Comparison of ENCODE assay signal across 15 cellular contexts in genomic region chr11:125402436-125402835, GRCh38.
DNase-seq lines count a peak whose midpoint lies in the region; ATAC-seq and TF ChIP-seq lines count a peak whose summit lies in the region.
"Had no signal": no experiment of that assay in that cellular context is flagged by ENCODE, and none has a peak within 500 bp of the region (broad histone marks: within the 10 kb centered on the region; RNA-seq: fewer than 3 reads in every experiment).

No MANE protein-coding gene starts in this region.

- no peak for TF ChIP-seq CTCF in foreskin fibroblast (IDR thresholded peaks at IDR 0.05; ENCODE audit: low read depth, low read length)

- H3K36me3 ChIP-seq in skeletal muscle tissue (ENCODE audit: control insufficient read depth in 3 of 3, insufficient read depth in 3 of 3, low read length in 3 of 3) = peaks cover 8 to 11% (median 9%) of the 10 kb centered on the region in 3 donors

- no peaks in the 10 kb centered on the region for H3K9me3 ChIP-seq in skeletal muscle tissue (ENCODE audit: control insufficient read depth in 3 of 3, low read length in 3 of 3)

- no peak for ATAC-seq in GM21529 (IDR thresholded peaks at IDR 0.05; ENCODE audit: unreplicated experiment)
- ATAC-seq: effector memory CD8-positive, alpha-beta T cell; HCT116 had no signal

- H3K27me3 ChIP-seq in skeletal muscle tissue (ENCODE audit: control insufficient read depth in 3 of 3, insufficient read depth in 3 of 3, low read length in 3 of 3) = no peaks in the 10 kb centered on the region

- DNase-seq in GM04504 (ENCODE audit: low read depth) (peak; percentile 56), amniotic epithelial cell (ENCODE audit: low read depth) (peak; percentile 75), foreskin fibroblast (peak; percentile 29 to 42), LoVo (ENCODE audit: low spot score) (no peak)
- DNase-seq in stimulated activated CD4-positive, alpha-beta T cell treated with anti-CD3 and anti-CD28 coated beads, Interleukin-2, amount 100 ng/mL, for 24 hours = no peak
- DNase-seq: activated naive CD8-positive, alpha-beta T cell treated with anti-CD3 and anti-CD28 coated beads, Interleukin-2, amount 10 ng/mL, durations not matched to agents 7 days and 5 days; COR-L47; effector memory CD8-positive, alpha-beta T cell; hippocampal formation; NCI-H1436; NCI-H526; SIG-M5 had no signal

- peak overlapping the region; percentile 76 for H3K27ac ChIP-seq in skeletal muscle tissue (ENCODE audit: low read depth, low read length)

- H3K9ac ChIP-seq in skeletal muscle tissue (ENCODE audit: low read depth in 1 of 3, low read length in 3 of 3) = no peak overlapping the region

- H3K4me1 ChIP-seq in skeletal muscle tissue (ENCODE audit: control insufficient read depth in 3 of 3, insufficient read depth in 3 of 3, low read length in 3 of 3) = peaks cover 31 to 62% (median 54%) of the 10 kb centered on the region in 3 donors

- H3K4me3 ChIP-seq in foreskin fibroblast (ENCODE audit: low read depth in 1 of 2, low read length in 2 of 2) (no peak overlapping the region), skeletal muscle tissue (ENCODE audit: low read length in 3 of 3) (peak overlapping the region in 2 of 3 donors; percentile 12 to 13)

Comparison
In these comparisons a context has a peak if more than half of its experiments do, and no peak if none do; other contexts are left out.
1. DNase-seq: peak in GM04504 (single experiment), amniotic epithelial cell (single experiment) and foreskin fibroblast (2 of 2); none in LoVo (single experiment) and stimulated activated CD4-positive, alpha-beta T cell treated with anti-CD3 and anti-CD28 coated beads, Interleukin-2, amount 100 ng/mL, for 24 hours (0 of 2).
2. H3K4me3 ChIP-seq: peak in skeletal muscle tissue (2 of 3); none in foreskin fibroblast (0 of 2).